19 cellular contexts compared by ENCODE assay signal in genomic region chrX:28591542-28591941, GRCh38. TPM values are rescaled to one million over a fixed set of nuclear protein-coding genes. Genes with fewer than 3 reads are reported as not detected.
"Had no signal": no experiment of that assay in that cellular context is flagged by ENCODE, and none has a peak within 500 bp of the region (broad histone marks: within the 10 kb centered on the region; RNA-seq: fewer than 3 reads in every experiment).

No MANE protein-coding gene starts in this region.

- H3K9me3 ChIP-seq: esophagus muscularis mucosa, transverse colon had no signal

- H3K27me3 ChIP-seq: brain microvascular endothelial cell, esophagus muscularis mucosa, transverse colon had no signal

- ATAC-seq: activated CD8-positive, alpha-beta T cell treated with anti-CD3 and anti-CD28 coated beads, Interleukin-2, amount 10 ng/mL, durations not matched to agents 7 days and 5 days; activated T-cell treated with anti-CD3 and anti-CD28 coated beads, Interleukin-2, amount 50 U/mL, for 72 hours had no signal

- H3K4me1 Mint-ChIP-seq: activated B cell treated with CpG ODN at 0.5 μM for 24 hours; activated naive CD8-positive, alpha-beta T cell treated with anti-CD3 and anti-CD28 coated beads for 36 hours had no signal

- DNase-seq: activated B cell treated with CpG ODN at 0.5 μM for 24 hours; activated CD4-positive, alpha-beta T cell treated with anti-CD3 and anti-CD28 coated beads for 48 hours; activated CD8-positive, alpha-beta memory T cell treated with anti-CD3 and anti-CD28 coated beads, Interleukin-2, amount 50 U/mL, for 4 hours; activated CD8-positive, alpha-beta T cell treated with anti-CD3 and anti-CD28 coated beads, Interleukin-2, amount 10 ng/mL, durations not matched to agents 7 days and 5 days; activated naive CD8-positive, alpha-beta T cell treated with anti-CD3 and anti-CD28 coated beads for 36 hours; activated T-cell treated with anti-CD3 and anti-CD28 coated beads, Interleukin-2, amount 50 U/mL, for 72 hours; brain microvascular endothelial cell; retina; stimulated activated CD4-positive, alpha-beta T cell treated with anti-CD3 and anti-CD28 coated beads, Interleukin-15, amount 100 ng/mL, for 24 hours; stimulated activated CD4-positive, alpha-beta T cell treated with anti-CD3 and anti-CD28 coated beads, Interleukin-4, amount 100 ng/mL, for 1 hour; stimulated activated naive CD4-positive, alpha-beta T cell; T-helper 2 cell; transverse colon had no signal

- H3K36me3 Mint-ChIP-seq: activated naive CD8-positive, alpha-beta T cell treated with anti-CD3 and anti-CD28 coated beads for 36 hours; mesothelial cell of epicardium had no signal

- H3K27me3 Mint-ChIP-seq: activated B cell treated with CpG ODN at 0.5 μM for 24 hours; activated naive CD8-positive, alpha-beta T cell treated with anti-CD3 and anti-CD28 coated beads for 36 hours had no signal

- H3K4me3 Mint-ChIP-seq: activated B cell treated with CpG ODN at 0.5 μM for 24 hours; activated CD8-positive, alpha-beta T cell treated with anti-CD3 and anti-CD28 coated beads, Interleukin-2, amount 10 ng/mL, durations not matched to agents 7 days and 5 days; activated naive CD8-positive, alpha-beta T cell treated with anti-CD3 and anti-CD28 coated beads for 36 hours; activated T-cell treated with anti-CD3 and anti-CD28 coated beads, Interleukin-2, amount 50 U/mL, for 72 hours had no signal

- H3K36me3 ChIP-seq: brain microvascular endothelial cell, esophagus muscularis mucosa, transverse colon had no signal

- H3K27ac ChIP-seq: brain microvascular endothelial cell, esophagus muscularis mucosa, parathyroid adenoma, transverse colon had no signal

- H3K4me3 ChIP-seq: esophagus muscularis mucosa, lung, transverse colon had no signal

- H3K4me1 ChIP-seq: esophagus muscularis mucosa, parathyroid adenoma, transverse colon had no signal

- H3K9me3 Mint-ChIP-seq: activated B cell treated with CpG ODN at 0.5 μM for 24 hours; activated naive CD8-positive, alpha-beta T cell treated with anti-CD3 and anti-CD28 coated beads for 36 hours; mesothelial cell of epicardium had no signal

- H3K27ac Mint-ChIP-seq: activated B cell treated with CpG ODN at 0.5 μM for 24 hours; activated CD8-positive, alpha-beta T cell treated with anti-CD3 and anti-CD28 coated beads, Interleukin-2, amount 10 ng/mL, durations not matched to agents 7 days and 5 days; activated naive CD8-positive, alpha-beta T cell treated with anti-CD3 and anti-CD28 coated beads for 36 hours; activated T-cell treated with anti-CD3 and anti-CD28 coated beads, Interleukin-2, amount 50 U/mL, for 72 hours; mesothelial cell of epicardium had no signal

RNA-seq across cellular contexts. Expression of gene IL1RAPL1, which starts 4.3 kb away (rescaled TPM):
- total RNA-seq: activated B cell treated with CpG ODN at 0.5 μM for 24 hours; activated CD8-positive, alpha-beta T cell treated with anti-CD3 and anti-CD28 coated beads, Interleukin-2, amount 10 ng/mL, durations not matched to agents 7 days and 5 days; activated naive CD8-positive, alpha-beta T cell treated with anti-CD3 and anti-CD28 coated beads for 36 hours; activated T-cell treated with anti-CD3 and anti-CD28 coated beads, Interleukin-2, amount 50 U/mL, for 72 hours; kidney epithelial cell; myocyte had no signal
- polyA plus RNA-seq: lung had no signal
